ENCODE assay signal across 22 cellular contexts in the genomic region with DNA sequence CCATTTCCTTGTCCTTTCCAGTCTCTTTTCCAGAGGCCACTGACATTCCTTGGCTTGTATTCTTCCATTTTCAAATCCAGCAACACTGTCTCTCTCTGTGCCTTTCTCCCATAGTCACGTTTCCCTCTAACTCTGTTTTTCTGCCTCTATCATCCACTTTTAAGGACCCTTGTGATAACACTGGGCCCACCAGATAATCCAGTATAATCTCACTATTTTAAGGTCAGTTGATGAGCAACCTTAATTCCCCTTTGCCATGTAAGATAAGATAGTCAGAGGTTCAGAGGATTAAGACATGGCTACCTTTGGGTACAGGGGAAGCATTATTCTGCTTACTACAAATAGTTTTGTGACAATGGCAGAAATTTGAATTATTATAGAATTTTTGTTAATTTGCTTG.
"Had no signal": no experiment of that assay in that cellular context is flagged by ENCODE, and none has a peak within 500 bp of the region (broad histone marks: within the 10 kb centered on the region; RNA-seq: fewer than 3 reads in every experiment).

No MANE protein-coding gene starts in this region.

- FAIRE-seq: RCC 7860 had no signal

- H3K4me3 Mint-ChIP-seq: IgD-negative memory B cell had no signal

- DNase-seq: KBM-7, NCI-H1092, NCI-H1105 treated with DMSO at 0.1 percent for 48 hours, NCI-H1417 treated with DMSO at 0.1 percent for 48 hours, NCI-H146, NCI-H1694 treated with DMSO at 0.1 percent for 48 hours, NCI-H2029, NCI-H2081 treated with DMSO at 0.1 percent for 48 hours, NCI-H2171, NCI-H226, NCI-H446, NCI-H510A, NCI-H524 treated with DMSO at 0.1 percent for 48 hours, NCI-H69, NCI-H774, Right ventricle myocardium superior, RPMI8226, SIG-M5 had no signal

- H3K9me3 Mint-ChIP-seq: IgD-negative memory B cell had no signal

- H3K4me1 ChIP-seq: SJSA1 had no signal

- H3K27me3 ChIP-seq: SJSA1 had no signal

- H3K36me3 ChIP-seq: SJSA1 had no signal

- H3K4me3 ChIP-seq: SJSA1, SK-N-MC had no signal

- H3K27ac Mint-ChIP-seq: IgD-negative memory B cell had no signal

- H3K27ac ChIP-seq: SJSA1, SK-N-MC had no signal

- H3K9me3 ChIP-seq: SJSA1 had no signal

- H3K27me3 Mint-ChIP-seq: IgD-negative memory B cell had no signal
